28 cellular contexts compared by ENCODE assay signal in the genomic region with DNA sequence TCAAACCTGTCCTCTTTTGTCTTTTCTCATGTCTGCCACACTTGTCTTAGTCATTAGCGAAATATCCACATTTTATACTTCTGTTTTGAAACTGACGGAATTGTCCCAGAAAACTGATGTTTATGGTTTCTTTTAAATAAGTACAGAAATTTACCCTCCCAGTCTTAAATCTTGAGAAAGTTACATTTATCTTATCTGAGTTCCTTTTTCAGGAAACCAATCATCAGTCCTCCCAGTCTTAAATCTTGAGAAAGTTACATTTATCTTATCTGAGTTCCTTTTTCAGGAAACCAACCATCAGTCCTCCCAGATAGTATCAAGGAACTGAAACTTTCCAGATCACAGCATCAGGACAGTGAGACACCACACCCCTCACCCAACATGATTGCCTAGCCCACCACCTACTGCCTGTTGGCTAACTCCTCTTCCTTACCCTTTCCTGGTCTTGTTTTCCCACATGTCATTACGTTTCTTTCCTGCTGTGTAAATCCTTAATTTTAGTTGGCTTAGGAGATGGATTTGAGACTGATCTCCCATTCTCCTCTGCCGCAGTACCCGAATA.
"Had no signal": no experiment of that assay in that cellular context is flagged by ENCODE, and none has a peak within 500 bp of the region (broad histone marks: within the 10 kb centered on the region; RNA-seq: fewer than 3 reads in every experiment).

No MANE protein-coding gene starts in this region.

- DNase-seq: cerebellar nuclear complex; cortex of kidney; effector memory CD8-positive, alpha-beta T cell; hypothalamus; immature natural killer cell; islet precursor cell; kidney glomerular epithelial cell; left colon; mesenchymal stem cell; midbrain; naive thymus-derived CD4-positive, alpha-beta T cell; right lobe of liver; small intestine; stimulated activated CD4-positive, alpha-beta T cell treated with anti-CD3 and anti-CD28 coated beads, Interleukin-15, amount 100 ng/mL, for 24 hours; stimulated activated CD4-positive, alpha-beta T cell treated with anti-CD3 and anti-CD28 coated beads, Interleukin-2, amount 100 ng/mL, for 48 hours; stimulated activated CD8-positive, alpha-beta memory T cell treated with anti-CD3 and anti-CD28 coated beads, Interleukin-4, amount 100 ng/mL, for 48 hours; stimulated activated naive CD4-positive, alpha-beta T cell; stimulated activated naive CD8-positive, alpha-beta T cell treated with anti-CD3 and anti-CD28 coated beads, Interleukin-15, amount 100 ng/mL, for 72 hours; transverse colon; upper lobe of right lung; uterus had no signal

- H2AFZ ChIP-seq: neural progenitor cell had no signal

- ATAC-seq: effector memory CD8-positive, alpha-beta T cell; left colon; naive thymus-derived CD4-positive, alpha-beta T cell; right lobe of liver; stimulated activated naive CD8-positive, alpha-beta T cell treated with anti-CD3 and anti-CD28 coated beads, Interleukin-15, amount 100 ng/mL, for 72 hours; upper lobe of right lung had no signal

- H3K4me1 Mint-ChIP-seq: immature natural killer cell; stimulated activated naive CD8-positive, alpha-beta T cell treated with anti-CD3 and anti-CD28 coated beads, Interleukin-15, amount 100 ng/mL, for 72 hours had no signal

- H3K9ac ChIP-seq: neural progenitor cell had no signal

- H3K4me3 Mint-ChIP-seq: effector memory CD8-positive, alpha-beta T cell; immature natural killer cell; naive thymus-derived CD4-positive, alpha-beta T cell; nephron; neural progenitor cell; stimulated activated naive CD8-positive, alpha-beta T cell treated with anti-CD3 and anti-CD28 coated beads, Interleukin-15, amount 100 ng/mL, for 72 hours had no signal

- H3K27me3 Mint-ChIP-seq: effector memory CD8-positive, alpha-beta T cell; naive thymus-derived CD4-positive, alpha-beta T cell; stimulated activated naive CD8-positive, alpha-beta T cell treated with anti-CD3 and anti-CD28 coated beads, Interleukin-15, amount 100 ng/mL, for 72 hours had no signal

- H3K4me3 ChIP-seq: esophagus muscularis mucosa, lung, neural progenitor cell, right lobe of liver, suprapubic skin, transverse colon, upper lobe of right lung, uterus had no signal

- H3K9me3 ChIP-seq: right lobe of liver had no signal

- H3K27ac ChIP-seq: esophagus muscularis mucosa, neural progenitor cell, right lobe of liver, suprapubic skin, transverse colon, upper lobe of right lung, uterus had no signal

- H3K27me3 ChIP-seq: esophagus muscularis mucosa, neural progenitor cell, right lobe of liver, suprapubic skin, transverse colon, upper lobe of right lung, uterus had no signal

- H3K4me2 ChIP-seq: neural progenitor cell had no signal

- H3K27ac Mint-ChIP-seq: effector memory CD8-positive, alpha-beta T cell; naive thymus-derived CD4-positive, alpha-beta T cell; nephron; neural progenitor cell had no signal

- H3K36me3 ChIP-seq: esophagus muscularis mucosa, right lobe of liver, suprapubic skin, transverse colon, upper lobe of right lung, uterus had no signal

- FAIRE-seq: endothelial cell of umbilical vein, frontal cortex, small intestine had no signal

- H3K4me1 ChIP-seq: neural progenitor cell, right lobe of liver, suprapubic skin, uterus had no signal
